In the genomic region with DNA sequence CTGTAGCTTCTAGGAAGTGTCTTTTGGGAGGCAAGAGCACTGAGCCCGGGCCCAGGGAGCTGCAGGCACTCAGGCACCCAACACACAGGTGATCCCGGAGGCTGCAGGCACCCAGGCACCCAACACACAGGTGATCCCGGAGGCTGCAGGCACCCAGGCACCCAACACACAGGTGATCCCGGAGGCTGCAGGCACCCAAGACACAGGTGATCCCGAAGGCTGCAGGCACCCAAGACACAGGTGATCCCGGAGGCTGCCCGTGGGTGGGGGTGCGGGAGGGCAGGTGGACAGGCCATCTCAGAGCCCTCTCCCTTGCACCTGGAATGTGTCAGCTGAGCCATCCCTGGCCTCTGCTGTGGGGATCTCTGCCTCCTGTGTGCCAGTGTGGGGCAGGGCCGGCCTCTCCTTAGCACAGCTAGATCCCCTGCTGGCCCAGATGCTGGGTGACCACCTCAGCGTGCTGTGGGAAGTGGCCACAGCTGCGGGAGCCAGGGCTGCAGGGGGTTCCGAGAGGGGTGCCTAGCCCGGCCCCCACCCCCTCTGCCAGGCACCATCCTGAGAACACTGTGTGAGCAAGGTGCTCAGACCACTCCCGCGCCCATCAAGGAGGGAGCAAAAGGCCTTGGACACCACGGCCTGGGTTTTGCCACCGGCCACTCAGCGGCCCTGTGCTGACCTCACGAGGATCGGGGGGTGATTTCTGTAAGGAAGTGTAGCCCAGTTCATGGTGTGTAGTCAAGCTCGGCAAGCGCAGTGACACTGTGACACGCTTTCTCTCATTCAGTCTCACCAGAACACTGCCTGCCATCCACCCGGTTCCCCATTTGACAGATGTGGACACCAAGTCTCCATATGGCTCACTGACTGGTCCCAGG, we compare ENCODE assay signal across 1 cellular context.
TF ChIP-seq lines count a peak whose summit lies in the region.

No MANE protein-coding gene starts in this region.

TF ChIP-seq in K562, 482 proteins besides CTCF, POLR2A, EP300 and RAD21 (continued from another document):
- TF ChIP-seq, protein P1, sequence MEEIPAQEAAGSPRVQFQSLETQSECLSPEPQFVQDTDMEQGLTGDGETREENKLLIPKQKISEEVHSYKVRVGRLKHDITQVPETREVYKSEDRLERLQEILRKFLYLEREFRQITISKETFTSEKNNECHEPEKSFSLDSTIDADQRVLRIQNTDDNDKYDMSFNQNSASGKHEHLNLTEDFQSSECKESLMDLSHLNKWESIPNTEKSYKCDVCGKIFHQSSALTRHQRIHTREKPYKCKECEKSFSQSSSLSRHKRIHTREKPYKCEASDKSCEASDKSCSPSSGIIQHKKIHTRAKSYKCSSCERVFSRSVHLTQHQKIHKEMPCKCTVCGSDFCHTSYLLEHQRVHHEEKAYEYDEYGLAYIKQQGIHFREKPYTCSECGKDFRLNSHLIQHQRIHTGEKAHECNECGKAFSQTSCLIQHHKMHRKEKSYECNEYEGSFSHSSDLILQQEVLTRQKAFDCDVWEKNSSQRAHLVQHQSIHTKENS (CRISPR knock-in tag; IDR thresholded peaks at IDR 0.05): no peak
- TF ChIP-seq, protein P2, sequence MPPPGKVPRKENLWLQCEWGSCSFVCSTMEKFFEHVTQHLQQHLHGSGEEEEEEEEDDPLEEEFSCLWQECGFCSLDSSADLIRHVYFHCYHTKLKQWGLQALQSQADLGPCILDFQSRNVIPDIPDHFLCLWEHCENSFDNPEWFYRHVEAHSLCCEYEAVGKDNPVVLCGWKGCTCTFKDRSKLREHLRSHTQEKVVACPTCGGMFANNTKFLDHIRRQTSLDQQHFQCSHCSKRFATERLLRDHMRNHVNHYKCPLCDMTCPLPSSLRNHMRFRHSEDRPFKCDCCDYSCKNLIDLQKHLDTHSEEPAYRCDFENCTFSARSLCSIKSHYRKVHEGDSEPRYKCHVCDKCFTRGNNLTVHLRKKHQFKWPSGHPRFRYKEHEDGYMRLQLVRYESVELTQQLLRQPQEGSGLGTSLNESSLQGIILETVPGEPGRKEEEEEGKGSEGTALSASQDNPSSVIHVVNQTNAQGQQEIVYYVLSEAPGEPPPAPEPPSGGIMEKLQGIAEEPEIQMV (tag; conservative IDR thresholded peaks at IDR 0.05; ENCODE audit: low read depth): no peak
- TF ChIP-seq E2F1 (CRISPR knock-in tag; IDR thresholded peaks at IDR 0.05) (no peak), ID3 (CRISPR knock-in tag; IDR thresholded peaks at IDR 0.05) (no peak), ID3 (tag; IDR thresholded peaks at IDR 0.05) (no peak)
- TF ChIP-seq, protein P3, sequence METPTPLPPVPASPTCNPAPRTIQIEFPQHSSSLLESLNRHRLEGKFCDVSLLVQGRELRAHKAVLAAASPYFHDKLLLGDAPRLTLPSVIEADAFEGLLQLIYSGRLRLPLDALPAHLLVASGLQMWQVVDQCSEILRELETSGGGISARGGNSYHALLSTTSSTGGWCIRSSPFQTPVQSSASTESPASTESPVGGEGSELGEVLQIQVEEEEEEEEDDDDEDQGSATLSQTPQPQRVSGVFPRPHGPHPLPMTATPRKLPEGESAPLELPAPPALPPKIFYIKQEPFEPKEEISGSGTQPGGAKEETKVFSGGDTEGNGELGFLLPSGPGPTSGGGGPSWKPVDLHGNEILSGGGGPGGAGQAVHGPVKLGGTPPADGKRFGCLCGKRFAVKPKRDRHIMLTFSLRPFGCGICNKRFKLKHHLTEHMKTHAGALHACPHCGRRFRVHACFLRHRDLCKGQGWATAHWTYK (CRISPR knock-in tag; IDR thresholded peaks at IDR 0.05): no peak
TF ChIP-seq in K562: peak in this region for 0.
